In genomic region chr6:125303512-125303854, GRCh38 we compare ENCODE assay signal across 20 cellular contexts. TPM values are rescaled to one million over a fixed set of nuclear protein-coding genes. Genes with fewer than 3 reads are reported as not detected.
DNase-seq lines count a peak whose midpoint lies in the region; ATAC-seq and TF ChIP-seq lines count a peak whose summit lies in the region.
"Had no signal": no experiment of that assay in that cellular context is flagged by ENCODE, and none has a peak within 500 bp of the region (broad histone marks: within the 10 kb centered on the region; RNA-seq: fewer than 3 reads in every experiment).

No MANE protein-coding gene starts in this region.

- 0 out of 2 replicates have a peak overlapping the region, but pooled peaks have one; percentile 18 for H2AFZ ChIP-seq in DND-41 (ENCODE audit: low read depth, low read length)

- peaks cover 32% of the 10 kb centered on the region for H3K4me1 ChIP-seq in DND-41 (ENCODE audit: insufficient read depth, low read length)

- H3K9ac ChIP-seq in DND-41 (ENCODE audit: low read depth, low read length) = no peak overlapping the region

- no peak overlapping the region for H3K4me3 ChIP-seq in DND-41 (ENCODE audit: low read depth in 1 of 2, low read length in 2 of 2)
- H3K4me3 ChIP-seq: breast epithelium, pancreas had no signal

- peaks cover 20% of the 10 kb centered on the region for H3K36me3 Mint-ChIP-seq in activated T-helper 1 cell treated with anti-CD3 and anti-CD28 coated beads, Interleukin-12 subunit alpha, Interleukin-12 subunit beta, Interleukin-2, Interleukin-4 antibody, amounts not matched to agents 30 ng/mL and 10 ng/mL and 1 ng/mL, durations not matched to agents 14 hours and 24 hours and 36 hours (ENCODE audit: low read depth)
- peaks cover 10% of the 10 kb centered on the region for H3K36me3 Mint-ChIP-seq in mesothelial cell of epicardium

- H3K4me2 ChIP-seq in DND-41 (ENCODE audit: insufficient read depth, low read length) = no peak overlapping the region

- no peaks in the 10 kb centered on the region for H3K9me3 ChIP-seq in DND-41 (ENCODE audit: insufficient read depth, low read length, severe bottlenecking)
- H3K9me3 ChIP-seq: breast epithelium, pancreas had no signal

- H3K27ac Mint-ChIP-seq in activated T-helper 1 cell treated with anti-CD3 and anti-CD28 coated beads, Interleukin-12 subunit alpha, Interleukin-12 subunit beta, Interleukin-2, Interleukin-4 antibody, amounts not matched to agents 30 ng/mL and 10 ng/mL and 1 ng/mL, durations not matched to agents 14 hours and 24 hours and 36 hours = peak overlapping the region; percentile 31
- peak overlapping the region; percentile 31 for H3K27ac Mint-ChIP-seq in mesothelial cell of epicardium
- H3K27ac Mint-ChIP-seq: H9 had no signal

- no peak for ATAC-seq in DND-41 (ENCODE audit: insufficient read depth, low read depth)
- no peak for ATAC-seq in GM21390 (IDR thresholded peaks at IDR 0.05; ENCODE audit: unreplicated experiment)
- ATAC-seq: pancreas, right cardiac atrium had no signal

- H3K27me3 ChIP-seq in DND-41 (ENCODE audit: insufficient read depth, low read length, poor library complexity) = peaks cover 12% of the 10 kb centered on the region
- H3K27me3 ChIP-seq: breast epithelium, pancreas had no signal

- DNase-seq in NCI-H82 (lab: John Stamatoyannopoulos, UW) = peak; percentile 40
- DNase-seq in NCI-H82 treated with DMSO at 0.1 percent for 48 hours (lab: John Stamatoyannopoulos, UW; ENCODE audit: unreplicated experiment) = no peak
- DNase-seq in DND-41 = no peak
- DNase-seq in activated T-helper 1 cell treated with anti-CD3 and anti-CD28 coated beads, Interleukin-12 subunit alpha, Interleukin-12 subunit beta, Interleukin-2, Interleukin-4 antibody, amounts not matched to agents 30 ng/mL and 10 ng/mL and 1 ng/mL, durations not matched to agents 14 hours and 24 hours and 36 hours (ENCODE audit: low spot score) = no peak
- no peak for DNase-seq in mesothelial cell of epicardium (ENCODE audit: low spot score in 2 of 2, unreplicated experiment in 2 of 2)
- DNase-seq in GM19240 (ENCODE audit: insufficient read length, low spot score) = no peak
- no peak for DNase-seq in T1000 (lab: John Stamatoyannopoulos, UW)
- DNase-seq: activated CD4-positive, alpha-beta T cell treated with anti-CD3 and anti-CD28 coated beads, Interleukin-2, amount 50 U/mL, for 1 hour; Calu3; cortex of kidney; H9; Karpas-422; NCI-H1048; NCI-H1930; NCI-H345; pancreas; right cardiac atrium had no signal

- H3K27ac ChIP-seq in DND-41 (ENCODE audit: low read length) = no peak overlapping the region
- H3K27ac ChIP-seq: 22Rv1, breast epithelium, pancreas had no signal

- peaks cover 16% of the 10 kb centered on the region for H3K36me3 ChIP-seq in DND-41 (ENCODE audit: insufficient read depth, low read length)
- H3K36me3 ChIP-seq: breast epithelium, pancreas had no signal

- peak overlapping the region; percentile 97 for H3K4me3 Mint-ChIP-seq in activated T-helper 1 cell treated with anti-CD3 and anti-CD28 coated beads, Interleukin-12 subunit alpha, Interleukin-12 subunit beta, Interleukin-2, Interleukin-4 antibody, amounts not matched to agents 30 ng/mL and 10 ng/mL and 1 ng/mL, durations not matched to agents 14 hours and 24 hours and 36 hours
- no peak overlapping the region for H3K4me3 Mint-ChIP-seq in mesothelial cell of epicardium

- TF ChIP-seq CTCF in DND-41 (IDR thresholded peaks at IDR 0.05; ENCODE audit: borderline replicate concordance, extremely low read depth, low read length, poor library complexity, severe bottlenecking) = no peak
- TF ChIP-seq CTCF in mesothelial cell of epicardium (IDR thresholded peaks at IDR 0.05; ENCODE audit: unreplicated experiment) = no peak

- intact Hi-C loops in activated T-helper 1 cell treated with anti-CD3 and anti-CD28 coated beads, Interleukin-12 subunit alpha, Interleukin-12 subunit beta, Interleukin-2, Interleukin-4 antibody, amounts not matched to agents 30 ng/mL and 10 ng/mL and 1 ng/mL, durations not matched to agents 14 hours and 24 hours and 36 hours (cut with micrococcal nuclease) = loop anchor here (2.0 to 5.0 kb wide), 4 partner anchors 111 to 684 kb away; partner anchors contain the start of genes TPD52L1 and TRMT11

- peaks cover 13% of the 10 kb centered on the region for H3K27me3 Mint-ChIP-seq in activated T-helper 1 cell treated with anti-CD3 and anti-CD28 coated beads, Interleukin-12 subunit alpha, Interleukin-12 subunit beta, Interleukin-2, Interleukin-4 antibody, amounts not matched to agents 30 ng/mL and 10 ng/mL and 1 ng/mL, durations not matched to agents 14 hours and 24 hours and 36 hours (ENCODE audit: insufficient read depth)
- H3K27me3 Mint-ChIP-seq in mesothelial cell of epicardium (ENCODE audit: low read depth) = no peaks in the 10 kb centered on the region

- H4K20me1 ChIP-seq in DND-41 (ENCODE audit: insufficient read depth, low read length) = no peaks in the 10 kb centered on the region

- H3K79me2 ChIP-seq in DND-41 (ENCODE audit: insufficient read depth, low read length) = peaks cover 25% of the 10 kb centered on the region

- peaks cover 5% of the 10 kb centered on the region for H3K9me3 Mint-ChIP-seq in activated T-helper 1 cell treated with anti-CD3 and anti-CD28 coated beads, Interleukin-12 subunit alpha, Interleukin-12 subunit beta, Interleukin-2, Interleukin-4 antibody, amounts not matched to agents 30 ng/mL and 10 ng/mL and 1 ng/mL, durations not matched to agents 14 hours and 24 hours and 36 hours
- peaks cover 12% of the 10 kb centered on the region for H3K9me3 Mint-ChIP-seq in mesothelial cell of epicardium

- peaks cover 49% of the 10 kb centered on the region for H3K4me1 Mint-ChIP-seq in activated T-helper 1 cell treated with anti-CD3 and anti-CD28 coated beads, Interleukin-12 subunit alpha, Interleukin-12 subunit beta, Interleukin-2, Interleukin-4 antibody, amounts not matched to agents 30 ng/mL and 10 ng/mL and 1 ng/mL, durations not matched to agents 14 hours and 24 hours and 36 hours (ENCODE audit: low read depth)
- peaks cover 45% of the 10 kb centered on the region for H3K4me1 Mint-ChIP-seq in mesothelial cell of epicardium

RNA-seq across cellular contexts. Expression of gene HDDC2, which starts 1.7 kb away (rescaled TPM):
- 79.7 and 82.4 TPM in 2 replicates for total RNA-seq in activated T-helper 1 cell treated with anti-CD3 and anti-CD28 coated beads, Interleukin-12 subunit alpha, Interleukin-12 subunit beta, Interleukin-2, Interleukin-4 antibody, amounts not matched to agents 30 ng/mL and 10 ng/mL and 1 ng/mL, durations not matched to agents 14 hours and 24 hours and 36 hours
- total RNA-seq in mesothelial cell of epicardium = 102 to 111 TPM (median 103 TPM) in 3 replicates
